Comparison of ENCODE assay signal across 28 cellular contexts in the genomic region with DNA sequence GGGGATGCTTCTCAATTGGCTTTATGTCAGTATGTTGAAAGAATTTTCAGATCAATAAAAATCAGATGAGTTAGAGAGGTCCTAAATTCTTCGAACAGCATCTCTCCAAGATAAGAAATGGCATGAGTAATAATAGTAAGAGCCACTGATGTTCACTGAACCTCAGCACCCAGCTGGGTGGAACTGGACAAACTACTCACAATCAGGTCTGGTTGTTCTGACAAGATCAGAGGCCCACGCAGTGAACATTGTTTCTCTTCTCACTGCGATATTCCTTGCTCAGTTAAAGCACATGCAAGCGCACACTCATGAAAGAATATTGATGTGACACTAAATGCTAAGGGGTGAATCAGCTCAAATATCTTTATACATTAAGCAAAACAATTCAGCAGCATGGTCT.
DNase-seq lines count a peak whose midpoint lies in the region; TF ChIP-seq lines count a peak whose summit lies in the region.
"Had no signal": no experiment of that assay in that cellular context is flagged by ENCODE, and none has a peak within 500 bp of the region (broad histone marks: within the 10 kb centered on the region; RNA-seq: fewer than 3 reads in every experiment).

No MANE protein-coding gene starts in this region.

- DNase-seq in kidney glomerular epithelial cell (lab: John Stamatoyannopoulos, UW), result peak; percentile 11
- DNase-seq in thyroid gland, result peak; percentile 52 to 65
- no peak for DNase-seq in NCI-H69 (lab: John Stamatoyannopoulos, UW)
- DNase-seq in mucosa of gallbladder (ENCODE audit: low spot score), result no peak
- DNase-seq: 8988T; ACHN; AML-193; BE2C; C1 segment of cervical spinal cord; Caco-2; Calu3; CD4-positive, alpha-beta memory T cell; CD4-positive, alpha-beta T cell; CD4-positive, CD25-positive, alpha-beta regulatory T cell; CD8-positive, alpha-beta memory T cell; CD8-positive, alpha-beta T cell; COR-L47; DMS 273 treated with DMSO at 0.1 percent for 48 hours; DMS153; DMS53; DMS79; DMS79 treated with DMSO at 0.1 percent for 48 hours; DND-41; EL had no signal

- no peaks in the 10 kb centered on the region for H3K36me3 ChIP-seq in thyroid gland
- H3K36me3 ChIP-seq: BE2C; BLaER1; BLaER1 treated with 17β-estradiol and CSF1 and Interleukin-3, amounts not matched to agents 10 nM and 100 nM had no signal

- H3K27ac ChIP-seq in thyroid gland, result no peak overlapping the region
- H3K27ac ChIP-seq: A549; BLaER1; BLaER1 treated with 17β-estradiol and CSF1 and Interleukin-3, amounts not matched to agents 10 nM and 100 nM; C4-2B had no signal

- H3K4me1 ChIP-seq in thyroid gland, result no peaks in the 10 kb centered on the region
- H3K4me1 ChIP-seq: A549; BE2C; BLaER1; BLaER1 treated with 17β-estradiol and CSF1 and Interleukin-3, amounts not matched to agents 10 nM and 100 nM; Caco-2 had no signal

- H3K9me3 ChIP-seq in thyroid gland, result no peaks in the 10 kb centered on the region
- H3K9me3 ChIP-seq: A549; BE2C; BLaER1; BLaER1 treated with 17β-estradiol and CSF1 and Interleukin-3, amounts not matched to agents 10 nM and 100 nM; Caco-2 had no signal

- intact Hi-C loops in thyroid gland (cut with DNase I), result no loop called here

- no peak for TF ChIP-seq CTCF in thyroid gland (IDR thresholded peaks at IDR 0.05)

- H3K27me3 ChIP-seq in thyroid gland, result no peaks in the 10 kb centered on the region
- H3K27me3 ChIP-seq: BE2C; BLaER1; BLaER1 treated with 17β-estradiol and CSF1 and Interleukin-3, amounts not matched to agents 10 nM and 100 nM had no signal

- no peak overlapping the region for H3K4me3 ChIP-seq in thyroid gland (replicated peaks in 1 of 3)
- H3K4me3 ChIP-seq: A549; BLaER1; BLaER1 treated with 17β-estradiol and CSF1 and Interleukin-3, amounts not matched to agents 10 nM and 100 nM had no signal

- whole genome bisulfite sequencing in thyroid gland, 2 donors, result 43 to 55% methylated on average over 4 of the region's 4 CpGs

- no peak for TF ChIP-seq POLR2A in thyroid gland (IDR thresholded peaks at IDR 0.05)

Comparison
In these comparisons a context has a peak if more than half of its experiments do, and no peak if none do; other contexts are left out.
1. DNase-seq: peak in kidney glomerular epithelial cell (single experiment) and thyroid gland (2 of 2); none in NCI-H69 (single experiment) and mucosa of gallbladder (single experiment).